ENCODE assay signal across 20 cellular contexts in genomic region chr17:10657866-10658265, GRCh38.
"Had no signal": no experiment of that assay in that cellular context is flagged by ENCODE, and none has a peak within 500 bp of the region (broad histone marks: within the 10 kb centered on the region; RNA-seq: fewer than 3 reads in every experiment).

No MANE protein-coding gene starts in this region.

- H3K9me3 Mint-ChIP-seq: activated CD8-positive, alpha-beta T cell treated with anti-CD3 and anti-CD28 coated beads for 36 hours; activated T-cell treated with anti-CD3 and anti-CD28 coated beads, Interleukin-2, amount 50 U/mL, for 72 hours; activated T-helper 2 cell treated with anti-CD3 and anti-CD28 coated beads, Interferon-gamma antibody, Interleukin-2, Interleukin-4, amounts not matched to agents 10 μg/mL and 5 μg/mL and 100 μg/mL, durations not matched to agents 14 hours and 24 hours and 36 hours had no signal

- DNase-seq: activated CD4-positive, CD25-positive, alpha-beta regulatory T cell; activated CD8-positive, alpha-beta memory T cell treated with anti-CD3 and anti-CD28 coated beads, Interleukin-2, amount 50 U/mL, for 4 hours; activated CD8-positive, alpha-beta T cell treated with anti-CD3 and anti-CD28 coated beads for 36 hours; activated gamma-delta T cell treated with Interleukin-2 at 50 U/mL for 16 hours; activated naive CD4-positive, alpha-beta T cell treated with anti-CD3 and anti-CD28 coated beads, Interleukin-2, amount 50 U/mL, for 16 hours; activated T-cell treated with anti-CD3 and anti-CD28 coated beads, Interleukin-2, amount 50 U/mL, for 72 hours; aorta; central memory CD4-positive, alpha-beta T cell; MG63; MV-4-11; NCI-H1092 treated with DMSO at 0.1 percent for 48 hours; NCI-H1417 treated with DMSO at 0.1 percent for 48 hours; NCI-H187; NCI-H2081; NCI-H2227 treated with DMSO at 0.1 percent for 48 hours; NCI-H69; SIG-M5; T-helper 17 cell; T-helper 9 cell had no signal

- H3K27ac Mint-ChIP-seq: activated CD8-positive, alpha-beta T cell treated with anti-CD3 and anti-CD28 coated beads for 36 hours; activated T-cell treated with anti-CD3 and anti-CD28 coated beads, Interleukin-2, amount 50 U/mL, for 72 hours; activated T-helper 2 cell treated with anti-CD3 and anti-CD28 coated beads, Interferon-gamma antibody, Interleukin-2, Interleukin-4, amounts not matched to agents 10 μg/mL and 5 μg/mL and 100 μg/mL, durations not matched to agents 14 hours and 24 hours and 36 hours; T-helper 17 cell had no signal

- H3K27me3 Mint-ChIP-seq: activated CD8-positive, alpha-beta T cell treated with anti-CD3 and anti-CD28 coated beads for 36 hours had no signal

- H3K4me3 Mint-ChIP-seq: activated CD8-positive, alpha-beta T cell treated with anti-CD3 and anti-CD28 coated beads for 36 hours; activated T-cell treated with anti-CD3 and anti-CD28 coated beads, Interleukin-2, amount 50 U/mL, for 72 hours; T-helper 17 cell had no signal
